ENCODE assay signal across 16 cellular contexts in genomic region chr16:88499314-88499713, GRCh38.
"Had no signal": no experiment of that assay in that cellular context is flagged by ENCODE, and none has a peak within 500 bp of the region (broad histone marks: within the 10 kb centered on the region; RNA-seq: fewer than 3 reads in every experiment).

No MANE protein-coding gene starts in this region.

- H3K9me3 ChIP-seq: mucosa of descending colon, ovary, SJSA1, upper lobe of left lung had no signal

- H3K4me2 ChIP-seq: smooth muscle cell had no signal

- H3K27me3 ChIP-seq: ovary, SJSA1, upper lobe of left lung had no signal

- H3K36me3 ChIP-seq: ovary, SJSA1, upper lobe of left lung had no signal

- H3K4me3 ChIP-seq: coronary artery, mucosa of descending colon, ovary, SJSA1, smooth muscle cell, upper lobe of left lung had no signal

- H3K27ac ChIP-seq: coronary artery, ovary, SJSA1, upper lobe of left lung had no signal

- ATAC-seq: mucosa of descending colon had no signal

- DNase-seq: activated B cell treated with CpG ODN at 0.5 μM for 24 hours; activated CD4-positive, alpha-beta T cell treated with anti-CD3 and anti-CD28 coated beads, Interleukin-2, amount 10 ng/mL, durations not matched to agents 7 days and 5 days; activated CD8-positive, alpha-beta memory T cell treated with anti-CD3 and anti-CD28 coated beads for 24 hours; activated naive CD4-positive, alpha-beta T cell treated with Interleukin-2 at 50 U/mL for 16 hours; central memory CD4-positive, alpha-beta T cell; effector CD4-positive, alpha-beta T cell; hypothalamus; mucosa of descending colon; ovary; retina; stimulated activated naive B cell treated with anti-CD40 and anti-IgM and Interleukin-4, amounts not matched to agents 10 μg/mL and 1 μg/mL and 100 μg/mL, for 72 hours; T-helper 1 cell had no signal

- H3K4me1 ChIP-seq: SJSA1 had no signal
